8 cellular contexts compared by ENCODE assay signal in genomic region chr5:150217874-150218692, GRCh38. TPM values are rescaled to one million over a fixed set of nuclear protein-coding genes. Genes with fewer than 3 reads are reported as not detected.
DNase-seq lines count a peak whose midpoint lies in the region; ATAC-seq and TF ChIP-seq lines count a peak whose summit lies in the region.

No MANE protein-coding gene starts in this region.

- H3K9me3 ChIP-seq in T-helper 17 cell (ENCODE audit: control insufficient read depth, low read length, poor library complexity, severe bottlenecking) (no peaks in the 10 kb centered on the region), right atrium auricular region (no peaks in the 10 kb centered on the region), sigmoid colon (no peaks in the 10 kb centered on the region)

- no peaks in the 10 kb centered on the region for H3K27me3 ChIP-seq in right atrium auricular region
- H3K27me3 ChIP-seq in sigmoid colon = peaks cover 0 to 3% (median 0%) of the 10 kb centered on the region in 3 donors

- TF ChIP-seq CTCF in GM12875 (IDR thresholded peaks at IDR 0.05; ENCODE audit: borderline replicate concordance, insufficient read depth, low read depth, low read length) = peak; percentile 83
- peak; percentile 77 to 95 for TF ChIP-seq CTCF in right atrium auricular region (IDR thresholded peaks at IDR 0.05)
- peak; percentile 71 to 98 (median 93) for TF ChIP-seq CTCF in sigmoid colon (IDR thresholded peaks at IDR 0.05)

- H3K27ac ChIP-seq in right atrium auricular region = no peak overlapping the region
- H3K27ac ChIP-seq in sigmoid colon = no peak overlapping the region

- H3K4me1 ChIP-seq in right atrium auricular region (peaks cover 0 to 32% of the 10 kb centered on the region in 2 donors), sigmoid colon (peaks cover 0 to 7% (median 2%) of the 10 kb centered on the region in 4 donors)

- H3K27me3 Mint-ChIP-seq in T-helper 17 cell = peaks cover 29% of the 10 kb centered on the region

- intact Hi-C loops in sigmoid colon (cut with DNase I) = loop anchor here (1.0 to 10.0 kb wide), 4 partner anchors 57 to 217 kb away; partner anchors contain the start of genes HMGXB3 and TIGD6

- H3K36me3 ChIP-seq in right atrium auricular region = no peaks in the 10 kb centered on the region
- H3K36me3 ChIP-seq in sigmoid colon = no peaks in the 10 kb centered on the region

- DNase-seq in NCI-H1694 treated with DMSO at 0.1 percent for 48 hours (lab: John Stamatoyannopoulos, UW) (peak; percentile 62), T-helper 17 cell (peak; percentile 57 to 72 (median 62)), amygdala (lab: John Stamatoyannopoulos, UW) (peak in 55 of 56 donors; percentile 15 to 87 (median 58)), right atrium auricular region (ENCODE audit: low spot score) (peak; percentile 86), sigmoid colon (peak; percentile 92), cortex of kidney (lab: John Stamatoyannopoulos, UW) (no peak)

- TF ChIP-seq EP300 in sigmoid colon (IDR thresholded peaks at IDR 0.05) = no peak

- peaks cover 8% of the 10 kb centered on the region for H3K4me1 Mint-ChIP-seq in T-helper 17 cell

- TF ChIP-seq POLR2A in sigmoid colon (IDR thresholded peaks at IDR 0.05) = no peak

- H3K4me3 ChIP-seq in GM12875 (ENCODE audit: low read depth, low read length) (no peak overlapping the region), right atrium auricular region (no peak overlapping the region), sigmoid colon (no peak overlapping the region)

- H3K4me3 Mint-ChIP-seq in T-helper 17 cell = no peak overlapping the region

- WGBS in sigmoid colon, 2 donors = 22 to 36% methylated on average over 10 of the region's 10 CpGs

- ATAC-seq in HG02798 (IDR thresholded peaks at IDR 0.05; ENCODE audit: poor library complexity, unreplicated experiment) (peak; percentile 86), T-helper 17 cell (peak; percentile 94)

- no peaks in the 10 kb centered on the region for H3K36me3 Mint-ChIP-seq in T-helper 17 cell (ENCODE audit: low read depth)

- H3K27ac Mint-ChIP-seq in T-helper 17 cell = no peak overlapping the region

RNA-seq across cellular contexts. Expression of gene SLC6A7, which starts 28.2 kb away (rescaled TPM):
- total RNA-seq in T-helper 17 cell (not detected), right atrium auricular region (not detected), sigmoid colon (not detected)
- 10 to 100 TPM in 1 of 3 donors, under 1 TPM in 2; 0.46 to 10.8 (median 0.60) TPM for polyA plus RNA-seq in sigmoid colon

RNA-seq across cellular contexts. Expression of gene CDX1, which starts 51.5 kb away (rescaled TPM):
- not detected for total RNA-seq in T-helper 17 cell
- total RNA-seq in right atrium auricular region = not detected
- 1 to 10 TPM in 1 of 4 donors, under 1 TPM in 1, not detected in 2; 0.71 to 1.4 TPM for total RNA-seq in sigmoid colon
- polyA plus RNA-seq in sigmoid colon = 100 to 1,000 TPM; 325 to 455 (median 330) TPM
